Comparison of ENCODE assay signal across 29 cellular contexts in the genomic region with DNA sequence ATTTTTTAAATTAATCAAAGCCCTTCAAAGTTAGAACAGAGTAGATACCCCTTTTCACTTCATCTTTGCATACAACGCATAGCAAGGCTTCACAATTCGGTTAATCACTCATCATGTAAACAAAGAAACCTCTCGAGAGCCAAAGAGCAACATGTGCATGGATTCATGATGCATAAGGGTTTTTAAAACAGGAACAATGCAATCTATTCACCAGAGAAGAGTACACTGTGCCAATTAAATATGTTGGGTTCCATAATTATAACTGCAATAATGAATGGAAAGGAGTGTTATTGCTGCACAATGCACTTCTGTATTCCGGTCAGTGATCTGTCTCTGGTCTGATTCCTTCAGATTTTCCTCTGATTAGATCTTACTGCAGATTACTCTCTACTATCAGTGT. TPM values are rescaled to one million over a fixed set of nuclear protein-coding genes. Genes with fewer than 3 reads are reported as not detected.
DNase-seq lines count a peak whose midpoint lies in the region; TF ChIP-seq lines count a peak whose summit lies in the region.
"Had no signal": no experiment of that assay in that cellular context is flagged by ENCODE, and none has a peak within 500 bp of the region (broad histone marks: within the 10 kb centered on the region; RNA-seq: fewer than 3 reads in every experiment).

No MANE protein-coding gene starts in this region.

- no peak overlapping the region for H3K4me3 Mint-ChIP-seq in neural crest cell
- H3K4me3 Mint-ChIP-seq: activated CD4-positive, alpha-beta T cell treated with anti-CD3 and anti-CD28 coated beads, Interleukin-2, amount 10 ng/mL, durations not matched to agents 24 days and 14 days; activated naive CD8-positive, alpha-beta T cell treated with anti-CD3 and anti-CD28 coated beads, Interleukin-2, amount 10 ng/mL, durations not matched to agents 7 days and 5 days; central memory CD8-positive, alpha-beta T cell; dendritic cell treated with granulocyte-macrophage colony-stimulating factor and Interleukin-4, amounts not matched to agents 40 ng/mL and 50 ng/mL, for 4 days; mesothelial cell of epicardium; naive thymus-derived CD4-positive, alpha-beta T cell had no signal

- intact Hi-C loops in ovary (cut with DNase I), result no loop called here

- WGBS in ovary, 3 donors, result 87 to 96% (median 92%) methylated on average over 4 of the region's 4 CpGs

- peak overlapping the region; percentile 63 for H3K27ac Mint-ChIP-seq in neural crest cell (ENCODE audit: unreplicated experiment)
- H3K27ac Mint-ChIP-seq: activated CD4-positive, alpha-beta T cell treated with anti-CD3 and anti-CD28 coated beads, Interleukin-2, amount 10 ng/mL, durations not matched to agents 24 days and 14 days; activated naive CD8-positive, alpha-beta T cell treated with anti-CD3 and anti-CD28 coated beads, Interleukin-2, amount 10 ng/mL, durations not matched to agents 7 days and 5 days; dendritic cell treated with granulocyte-macrophage colony-stimulating factor and Interleukin-4, amounts not matched to agents 40 ng/mL and 50 ng/mL, for 4 days; mesothelial cell of epicardium; naive thymus-derived CD4-positive, alpha-beta T cell had no signal

- H3K9me3 ChIP-seq in ovary, result no peaks in the 10 kb centered on the region
- H3K9me3 ChIP-seq: BLaER1, left ventricle myocardium inferior, stomach, tibial artery had no signal

- no peaks in the 10 kb centered on the region for H3K4me1 ChIP-seq in ovary (ENCODE audit: insufficient read depth)
- H3K4me1 ChIP-seq: BLaER1, stomach, tibial artery had no signal

- no peak overlapping the region for H3K27ac ChIP-seq in ovary
- H3K27ac ChIP-seq: BLaER1, left ventricle myocardium inferior, stomach, tibial artery had no signal

- TF ChIP-seq POLR2A in ovary (IDR thresholded peaks at IDR 0.05), result no peak

- H3K4me3 ChIP-seq in ovary, result no peak overlapping the region
- H3K4me3 ChIP-seq: BLaER1, left ventricle myocardium inferior, stomach, tibial artery had no signal

- peak; percentile 15 for DNase-seq in Ammon's horn (ENCODE audit: low spot score)
- peak; percentile 24 for DNase-seq in NCI-H1048 (lab: John Stamatoyannopoulos, UW)
- peak; percentile 75 for DNase-seq in NCI-H748 (lab: John Stamatoyannopoulos, UW; ENCODE audit: unreplicated experiment)
- no peak for DNase-seq in neural crest cell (ENCODE audit: low read depth, low spot score)
- no peak for DNase-seq in ovary
- DNase-seq in NCI-H187 treated with DMSO at 0.1 percent for 48 hours (lab: John Stamatoyannopoulos, UW), result no peak
- DNase-seq in central memory CD4-positive, alpha-beta T cell, result no peak
- DNase-seq: activated CD4-positive, alpha-beta T cell treated with anti-CD3 and anti-CD28 coated beads, Interleukin-2, amount 10 ng/mL, durations not matched to agents 24 days and 14 days; activated gamma-delta T cell; activated naive CD8-positive, alpha-beta T cell treated with anti-CD3 and anti-CD28 coated beads, Interleukin-2, amount 10 ng/mL, durations not matched to agents 7 days and 5 days; activated T-cell treated with anti-CD3 and anti-CD28 coated beads, Interleukin-2, amount 50 U/mL, for 1 hour; DND-41; H7; left ventricle myocardium inferior; naive thymus-derived CD4-positive, alpha-beta T cell; NCI-H1417 treated with DMSO at 0.1 percent for 48 hours; NCI-H226; nucleus accumbens; SHP77 treated with DMSO at 0.1 percent for 48 hours; small intestine; stimulated activated CD4-positive, alpha-beta T cell treated with anti-CD3 and anti-CD28 coated beads, Interleukin-1b, Interleukin-23, amount 100 ng/mL, for 48 hours; stomach; SW 1271; T-helper 9 cell; tibial artery had no signal

- TF ChIP-seq CTCF in neural crest cell (conservative IDR thresholded peaks at IDR 0.05), result no peak
- no peak for TF ChIP-seq CTCF in ovary (IDR thresholded peaks at IDR 0.05)

- no peaks in the 10 kb centered on the region for H3K36me3 ChIP-seq in ovary
- H3K36me3 ChIP-seq: BLaER1, left ventricle myocardium inferior, stomach, tibial artery had no signal

- H3K27me3 Mint-ChIP-seq in neural crest cell (ENCODE audit: low read depth), result no peaks in the 10 kb centered on the region
- H3K27me3 Mint-ChIP-seq: activated CD4-positive, alpha-beta T cell treated with anti-CD3 and anti-CD28 coated beads, Interleukin-2, amount 10 ng/mL, durations not matched to agents 24 days and 14 days had no signal

- H3K27me3 ChIP-seq in ovary, result no peaks in the 10 kb centered on the region
- H3K27me3 ChIP-seq: BLaER1, stomach, tibial artery had no signal

- H3K4me1 Mint-ChIP-seq in neural crest cell, result peaks cover 40% of the 10 kb centered on the region
- H3K4me1 Mint-ChIP-seq: activated CD4-positive, alpha-beta T cell treated with anti-CD3 and anti-CD28 coated beads, Interleukin-2, amount 10 ng/mL, durations not matched to agents 24 days and 14 days; activated naive CD8-positive, alpha-beta T cell treated with anti-CD3 and anti-CD28 coated beads, Interleukin-2, amount 10 ng/mL, durations not matched to agents 7 days and 5 days; central memory CD8-positive, alpha-beta T cell; naive thymus-derived CD4-positive, alpha-beta T cell had no signal

- TF ChIP-seq EP300 in ovary (IDR thresholded peaks at IDR 0.05), result no peak

- no peaks in the 10 kb centered on the region for H3K9me3 Mint-ChIP-seq in neural crest cell
- H3K9me3 Mint-ChIP-seq: activated CD4-positive, alpha-beta T cell treated with anti-CD3 and anti-CD28 coated beads, Interleukin-2, amount 10 ng/mL, durations not matched to agents 24 days and 14 days; activated naive CD8-positive, alpha-beta T cell treated with anti-CD3 and anti-CD28 coated beads, Interleukin-2, amount 10 ng/mL, durations not matched to agents 7 days and 5 days; central memory CD8-positive, alpha-beta T cell; dendritic cell treated with granulocyte-macrophage colony-stimulating factor and Interleukin-4, amounts not matched to agents 40 ng/mL and 50 ng/mL, for 4 days; mesothelial cell of epicardium had no signal

- H3K36me3 Mint-ChIP-seq in neural crest cell (ENCODE audit: low read depth), result no peaks in the 10 kb centered on the region
- H3K36me3 Mint-ChIP-seq: activated naive CD8-positive, alpha-beta T cell treated with anti-CD3 and anti-CD28 coated beads, Interleukin-2, amount 10 ng/mL, durations not matched to agents 7 days and 5 days; mesothelial cell of epicardium; naive thymus-derived CD4-positive, alpha-beta T cell had no signal

RNA-seq across cellular contexts. Expression of gene CADM1, which starts 45.3 kb away (rescaled TPM):
- total RNA-seq in neural crest cell (112 and 121 TPM in 2 replicates), ovary (10 to 100 TPM; 13.0 to 61.2 (median 17.2) TPM)
- polyA plus RNA-seq in ovary, result 10 to 100 TPM in 1 of 2 donors, 1 to 10 TPM in 1; 6.6 to 35.3 TPM

Comparison
In these comparisons a context has a peak if more than half of its experiments do, and no peak if none do; other contexts are left out.
1. DNase-seq: peak in Ammon's horn (single experiment), NCI-H1048 (single experiment) and NCI-H748 (single experiment); none in neural crest cell (single experiment), ovary (0 of 5), NCI-H187 treated with DMSO at 0.1 percent for 48 hours (single experiment) and central memory CD4-positive, alpha-beta T cell (single experiment).